Comparison of ENCODE assay signal across 17 cellular contexts in genomic region chr7:154783281-154783909, GRCh38.
"Had no signal": no experiment of that assay in that cellular context is flagged by ENCODE, and none has a peak within 500 bp of the region (broad histone marks: within the 10 kb centered on the region; RNA-seq: fewer than 3 reads in every experiment).

No MANE protein-coding gene starts in this region.

- H3K27me3 Mint-ChIP-seq: dendritic cell treated with granulocyte-macrophage colony-stimulating factor and Interleukin-4, amounts not matched to agents 40 ng/mL and 50 ng/mL, for 4 days; stimulated activated naive CD8-positive, alpha-beta T cell treated with anti-CD3 and anti-CD28 coated beads, Interleukin-15, Interleukin-2, amounts not matched to agents 100 ng/mL and 50 ng/mL, for 24 hours had no signal

- H3K27ac Mint-ChIP-seq: dendritic cell treated with granulocyte-macrophage colony-stimulating factor and Interleukin-4, amounts not matched to agents 40 ng/mL and 50 ng/mL, for 4 days; naive thymus-derived CD4-positive, alpha-beta T cell; stimulated activated memory B cell treated with anti-CD40 and anti-IgM and Interleukin-4, amounts not matched to agents 10 μg/mL and 1 μg/mL and 100 μg/mL, for 72 hours; stimulated activated naive CD8-positive, alpha-beta T cell treated with anti-CD3 and anti-CD28 coated beads, Interleukin-15, Interleukin-2, amounts not matched to agents 100 ng/mL and 50 ng/mL, for 24 hours had no signal

- H3K4me3 Mint-ChIP-seq: dendritic cell treated with granulocyte-macrophage colony-stimulating factor and Interleukin-4, amounts not matched to agents 40 ng/mL and 50 ng/mL, for 4 days; naive thymus-derived CD4-positive, alpha-beta T cell; stimulated activated memory B cell treated with anti-CD40 and anti-IgM and Interleukin-4, amounts not matched to agents 10 μg/mL and 1 μg/mL and 100 μg/mL, for 72 hours; stimulated activated naive CD8-positive, alpha-beta T cell treated with anti-CD3 and anti-CD28 coated beads, Interleukin-15, Interleukin-2, amounts not matched to agents 100 ng/mL and 50 ng/mL, for 24 hours had no signal

- H3K36me3 ChIP-seq: esophagus squamous epithelium, gastroesophageal sphincter had no signal

- H3K4me1 ChIP-seq: esophagus squamous epithelium, gastroesophageal sphincter had no signal

- H3K27me3 ChIP-seq: esophagus squamous epithelium, gastroesophageal sphincter had no signal

- DNase-seq: cerebellar nuclear complex; esophagus squamous epithelium; foreskin fibroblast; glutamatergic neuron; left colon; left ventricle myocardium superior; mesendoderm; naive thymus-derived CD4-positive, alpha-beta T cell; right cardiac atrium; small intestine; stimulated activated CD4-positive, alpha-beta T cell treated with anti-CD3 and anti-CD28 coated beads, Interleukin-2, amount 100 ng/mL, for 48 hours; stimulated activated CD8-positive, alpha-beta memory T cell treated with anti-CD3 and anti-CD28 coated beads, Interleukin-4, amount 100 ng/mL, for 48 hours; trophoblast cell had no signal

- H3K4me1 Mint-ChIP-seq: stimulated activated memory B cell treated with anti-CD40 and anti-IgM and Interleukin-4, amounts not matched to agents 10 μg/mL and 1 μg/mL and 100 μg/mL, for 72 hours had no signal

- ATAC-seq: gastroesophageal sphincter; left colon; left ventricle myocardium superior; naive thymus-derived CD4-positive, alpha-beta T cell; right cardiac atrium; stimulated activated memory B cell treated with anti-CD40 and anti-IgM and Interleukin-4, amounts not matched to agents 10 μg/mL and 1 μg/mL and 100 μg/mL, for 72 hours had no signal

- H3K27ac ChIP-seq: esophagus squamous epithelium, gastroesophageal sphincter had no signal

- H3K4me3 ChIP-seq: esophagus squamous epithelium, gastroesophageal sphincter had no signal
